1 cellular context compared by ENCODE assay signal in the genomic region with DNA sequence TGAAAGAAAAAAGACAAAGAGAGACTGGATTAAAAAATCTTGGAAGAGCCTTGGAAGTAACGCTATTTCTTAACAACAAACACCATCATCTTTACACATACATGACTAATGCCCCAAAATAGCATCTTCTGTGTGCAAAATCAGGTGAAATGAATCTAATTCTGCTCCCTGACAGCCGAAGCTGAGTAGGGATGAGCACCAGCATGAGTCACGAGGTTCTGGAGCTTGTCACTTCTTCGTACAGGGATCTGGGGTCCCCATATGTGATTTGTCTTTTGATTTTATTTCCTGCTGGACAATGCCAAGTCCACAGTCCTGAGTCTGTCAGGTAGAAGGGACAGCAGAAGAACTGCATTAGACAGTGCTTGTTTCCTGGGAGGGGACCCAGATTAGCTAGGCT.
TF ChIP-seq lines count a peak whose summit lies in the region.

No MANE protein-coding gene starts in this region.

TF ChIP-seq in GM23338, 12 proteins besides CTCF, POLR2A, EP300 and RAD21 (continued from another document):
- TF ChIP-seq, protein P1, sequence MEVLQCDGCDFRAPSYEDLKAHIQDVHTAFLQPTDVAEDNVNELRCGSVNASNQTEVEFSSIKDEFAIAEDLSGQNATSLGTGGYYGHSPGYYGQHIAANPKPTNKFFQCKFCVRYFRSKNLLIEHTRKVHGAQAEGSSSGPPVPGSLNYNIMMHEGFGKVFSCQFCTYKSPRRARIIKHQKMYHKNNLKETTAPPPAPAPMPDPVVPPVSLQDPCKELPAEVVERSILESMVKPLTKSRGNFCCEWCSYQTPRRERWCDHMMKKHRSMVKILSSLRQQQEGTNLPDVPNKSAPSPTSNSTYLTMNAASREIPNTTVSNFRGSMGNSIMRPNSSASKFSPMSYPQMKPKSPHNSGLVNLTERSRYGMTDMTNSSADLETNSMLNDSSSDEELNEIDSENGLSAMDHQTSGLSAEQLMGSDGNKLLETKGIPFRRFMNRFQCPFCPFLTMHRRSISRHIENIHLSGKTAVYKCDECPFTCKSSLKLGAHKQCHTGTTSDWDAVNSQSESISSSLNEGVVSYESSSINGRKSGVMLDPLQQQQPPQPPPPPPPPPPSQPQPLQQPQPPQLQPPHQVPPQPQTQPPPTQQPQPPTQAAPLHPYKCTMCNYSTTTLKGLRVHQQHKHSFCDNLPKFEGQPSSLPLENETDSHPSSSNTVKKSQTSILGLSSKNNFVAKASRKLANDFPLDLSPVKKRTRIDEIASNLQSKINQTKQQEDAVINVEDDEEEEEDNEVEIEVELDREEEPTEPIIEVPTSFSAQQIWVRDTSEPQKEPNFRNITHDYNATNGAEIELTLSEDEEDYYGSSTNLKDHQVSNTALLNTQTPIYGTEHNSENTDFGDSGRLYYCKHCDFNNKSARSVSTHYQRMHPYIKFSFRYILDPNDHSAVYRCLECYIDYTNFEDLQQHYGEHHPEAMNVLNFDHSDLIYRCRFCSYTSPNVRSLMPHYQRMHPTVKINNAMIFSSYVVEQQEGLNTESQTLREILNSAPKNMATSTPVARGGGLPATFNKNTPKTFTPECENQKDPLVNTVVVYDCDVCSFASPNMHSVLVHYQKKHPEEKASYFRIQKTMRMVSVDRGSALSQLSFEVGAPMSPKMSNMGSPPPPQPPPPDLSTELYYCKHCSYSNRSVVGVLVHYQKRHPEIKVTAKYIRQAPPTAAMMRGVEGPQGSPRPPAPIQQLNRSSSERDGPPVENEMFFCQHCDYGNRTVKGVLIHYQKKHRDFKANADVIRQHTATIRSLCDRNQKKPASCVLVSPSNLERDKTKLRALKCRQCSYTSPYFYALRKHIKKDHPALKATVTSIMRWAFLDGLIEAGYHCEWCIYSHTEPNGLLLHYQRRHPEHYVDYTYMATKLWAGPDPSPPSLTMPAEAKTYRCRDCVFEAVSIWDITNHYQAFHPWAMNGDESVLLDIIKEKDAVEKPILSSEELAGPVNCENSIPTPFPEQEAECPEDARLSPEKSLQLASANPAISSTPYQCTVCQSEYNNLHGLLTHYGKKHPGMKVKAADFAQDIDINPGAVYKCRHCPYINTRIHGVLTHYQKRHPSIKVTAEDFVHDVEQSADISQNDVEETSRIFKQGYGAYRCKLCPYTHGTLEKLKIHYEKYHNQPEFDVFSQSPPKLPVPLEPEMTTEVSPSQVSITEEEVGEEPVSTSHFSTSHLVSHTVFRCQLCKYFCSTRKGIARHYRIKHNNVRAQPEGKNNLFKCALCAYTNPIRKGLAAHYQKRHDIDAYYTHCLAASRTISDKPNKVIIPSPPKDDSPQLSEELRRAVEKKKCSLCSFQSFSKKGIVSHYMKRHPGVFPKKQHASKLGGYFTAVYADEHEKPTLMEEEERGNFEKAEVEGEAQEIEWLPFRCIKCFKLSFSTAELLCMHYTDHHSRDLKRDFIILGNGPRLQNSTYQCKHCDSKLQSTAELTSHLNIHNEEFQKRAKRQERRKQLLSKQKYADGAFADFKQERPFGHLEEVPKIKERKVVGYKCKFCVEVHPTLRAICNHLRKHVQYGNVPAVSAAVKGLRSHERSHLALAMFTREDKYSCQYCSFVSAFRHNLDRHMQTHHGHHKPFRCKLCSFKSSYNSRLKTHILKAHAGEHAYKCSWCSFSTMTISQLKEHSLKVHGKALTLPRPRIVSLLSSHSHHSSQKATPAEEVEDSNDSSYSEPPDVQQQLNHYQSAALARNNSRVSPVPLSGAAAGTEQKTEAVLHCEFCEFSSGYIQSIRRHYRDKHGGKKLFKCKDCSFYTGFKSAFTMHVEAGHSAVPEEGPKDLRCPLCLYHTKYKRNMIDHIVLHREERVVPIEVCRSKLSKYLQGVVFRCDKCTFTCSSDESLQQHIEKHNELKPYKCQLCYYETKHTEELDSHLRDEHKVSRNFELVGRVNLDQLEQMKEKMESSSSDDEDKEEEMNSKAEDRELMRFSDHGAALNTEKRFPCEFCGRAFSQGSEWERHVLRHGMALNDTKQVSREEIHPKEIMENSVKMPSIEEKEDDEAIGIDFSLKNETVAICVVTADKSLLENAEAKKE (CRISPR knock-in tag; IDR thresholded peaks at IDR 0.05), result no peak
